28 cellular contexts compared by ENCODE assay signal in genomic region chr16:6946802-6947201, GRCh38.
"Had no signal": no experiment of that assay in that cellular context is flagged by ENCODE, and none has a peak within 500 bp of the region (broad histone marks: within the 10 kb centered on the region; RNA-seq: fewer than 3 reads in every experiment).

No MANE protein-coding gene starts in this region.

- H3K9me3 ChIP-seq: esophagus squamous epithelium, gastroesophageal sphincter had no signal

- DNase-seq: activated CD4-positive, alpha-beta memory T cell treated with anti-CD3 and anti-CD28 coated beads, Interleukin-2, amount 10 ng/mL, durations not matched to agents 7 days and 5 days; activated CD4-positive, alpha-beta T cell treated with anti-CD3 and anti-CD28 coated beads for 36 hours; activated CD4-positive, alpha-beta T cell treated with anti-CD3 and anti-CD28 coated beads, Interleukin-2, amount 10 ng/mL, durations not matched to agents 7 days and 5 days; activated CD4-positive, alpha-beta T cell treated with anti-CD3 and anti-CD28 coated beads, Interleukin-2, amount 50 U/mL, for 4 hours; activated CD4-positive, CD25-positive, alpha-beta regulatory T cell; activated CD4-positive, CD25-positive, alpha-beta regulatory T cell treated with anti-CD3 and anti-CD28 coated beads, Interleukin-2, amount 50 U/mL, for 72 hours; activated CD8-positive, alpha-beta memory T cell treated with anti-CD3 and anti-CD28 coated beads, Interleukin-2, amount 50 U/mL, for 48 hours; activated gamma-delta T cell treated with Interleukin-2 at 50 U/mL for 16 hours; activated naive CD4-positive, alpha-beta T cell treated with anti-CD3 and anti-CD28 coated beads, Interleukin-2, amount 50 U/mL, for 16 hours; activated naive CD4-positive, alpha-beta T cell treated with Interleukin-2 at 50 U/mL for 16 hours; activated T-cell treated with anti-CD3 and anti-CD28 coated beads for 4 hours; activated T-cell treated with anti-CD3 and anti-CD28 coated beads, Interleukin-2, amount 50 U/mL, for 24 hours; activated T-cell treated with anti-CD3 and anti-CD28 coated beads, Interleukin-2, amount 50 U/mL, for 72 hours; amniotic stem cell; brain microvascular endothelial cell; cortex of kidney; dermis blood vessel endothelial cell; effector CD8-positive, alpha-beta T cell; esophagus squamous epithelium; foreskin melanocyte; SW 1271; T-cell; T1000 had no signal

- H3K27me3 Mint-ChIP-seq: activated CD4-positive, alpha-beta memory T cell treated with anti-CD3 and anti-CD28 coated beads, Interleukin-2, amount 10 ng/mL, durations not matched to agents 7 days and 5 days; activated CD4-positive, alpha-beta T cell treated with anti-CD3 and anti-CD28 coated beads for 36 hours; activated CD4-positive, alpha-beta T cell treated with anti-CD3 and anti-CD28 coated beads, Interleukin-2, amount 10 ng/mL, durations not matched to agents 7 days and 5 days; activated naive CD8-positive, alpha-beta T cell; activated T-cell treated with anti-CD3 and anti-CD28 coated beads, Interleukin-2, amount 50 U/mL, for 24 hours; T-cell had no signal

- H3K27ac Mint-ChIP-seq: activated CD4-positive, alpha-beta memory T cell treated with anti-CD3 and anti-CD28 coated beads, Interleukin-2, amount 10 ng/mL, durations not matched to agents 7 days and 5 days; activated CD4-positive, alpha-beta T cell treated with anti-CD3 and anti-CD28 coated beads for 36 hours; activated CD4-positive, alpha-beta T cell treated with anti-CD3 and anti-CD28 coated beads, Interleukin-2, amount 10 ng/mL, durations not matched to agents 7 days and 5 days; activated naive CD8-positive, alpha-beta T cell; activated T-cell treated with anti-CD3 and anti-CD28 coated beads, Interleukin-2, amount 50 U/mL, for 24 hours; activated T-cell treated with anti-CD3 and anti-CD28 coated beads, Interleukin-2, amount 50 U/mL, for 72 hours; T-cell; T-helper 1 cell treated with Interleukin-12 subunit alpha and Interleukin-12 subunit beta and Interleukin-4 antibody, amounts not matched to agents 30 μg/mL and 1 μg/mL, for 36 hours; T-helper 2 cell treated with Interferon-gamma antibody and Interleukin-4, amounts not matched to agents 5 μg/mL and 100 μg/mL, for 36 hours had no signal

- H3K4me3 ChIP-seq: esophagus squamous epithelium, gastroesophageal sphincter had no signal

- H3K4me1 ChIP-seq: esophagus squamous epithelium, gastroesophageal sphincter had no signal

- H3K4me3 Mint-ChIP-seq: activated CD4-positive, alpha-beta memory T cell treated with anti-CD3 and anti-CD28 coated beads, Interleukin-2, amount 10 ng/mL, durations not matched to agents 7 days and 5 days; activated CD4-positive, alpha-beta T cell treated with anti-CD3 and anti-CD28 coated beads for 36 hours; activated CD4-positive, alpha-beta T cell treated with anti-CD3 and anti-CD28 coated beads, Interleukin-2, amount 10 ng/mL, durations not matched to agents 7 days and 5 days; activated naive CD8-positive, alpha-beta T cell; activated T-cell treated with anti-CD3 and anti-CD28 coated beads, Interleukin-2, amount 50 U/mL, for 24 hours; activated T-cell treated with anti-CD3 and anti-CD28 coated beads, Interleukin-2, amount 50 U/mL, for 72 hours; T-cell; T-helper 1 cell treated with Interleukin-12 subunit alpha and Interleukin-12 subunit beta and Interleukin-4 antibody, amounts not matched to agents 30 μg/mL and 1 μg/mL, for 36 hours; T-helper 2 cell treated with Interferon-gamma antibody and Interleukin-4, amounts not matched to agents 5 μg/mL and 100 μg/mL, for 36 hours had no signal

- H3K27ac ChIP-seq: brain microvascular endothelial cell, epithelial cell of prostate, gastroesophageal sphincter had no signal

- H3K27me3 ChIP-seq: brain microvascular endothelial cell, esophagus squamous epithelium, gastroesophageal sphincter had no signal

- H3K4me1 Mint-ChIP-seq: activated CD4-positive, alpha-beta memory T cell treated with anti-CD3 and anti-CD28 coated beads, Interleukin-2, amount 10 ng/mL, durations not matched to agents 7 days and 5 days; activated CD4-positive, alpha-beta T cell treated with anti-CD3 and anti-CD28 coated beads for 36 hours; activated CD4-positive, alpha-beta T cell treated with anti-CD3 and anti-CD28 coated beads, Interleukin-2, amount 10 ng/mL, durations not matched to agents 7 days and 5 days; T-cell had no signal

- H3K36me3 Mint-ChIP-seq: activated naive CD8-positive, alpha-beta T cell; T-cell had no signal

- ATAC-seq: activated CD4-positive, alpha-beta T cell treated with anti-CD3 and anti-CD28 coated beads for 36 hours; activated T-cell treated with anti-CD3 and anti-CD28 coated beads, Interleukin-2, amount 50 U/mL, for 72 hours; gastroesophageal sphincter; T-cell had no signal

- H3K36me3 ChIP-seq: brain microvascular endothelial cell, esophagus squamous epithelium, gastroesophageal sphincter had no signal
